9 cellular contexts compared by ENCODE assay signal in genomic region chr1:172342584-172343245, GRCh38.
DNase-seq lines count a peak whose midpoint lies in the region; ATAC-seq lines count a peak whose summit lies in the region.
"Had no signal": no experiment of that assay in that cellular context is flagged by ENCODE, and none has a peak within 500 bp of the region (broad histone marks: within the 10 kb centered on the region; RNA-seq: fewer than 3 reads in every experiment).

No MANE protein-coding gene starts in this region.

- H3K27ac ChIP-seq in rectal smooth muscle tissue (ENCODE audit: low read depth, low read length), result peak overlapping the region; percentile 29

- ATAC-seq in GM18868 (IDR thresholded peaks at IDR 0.05; ENCODE audit: unreplicated experiment), result peak; percentile 42
- peak; percentile 41 for ATAC-seq in HG03103 (IDR thresholded peaks at IDR 0.05; ENCODE audit: low read depth, unreplicated experiment)
- no peak for ATAC-seq in HG02970 (IDR thresholded peaks at IDR 0.05; ENCODE audit: low FRiP score, unreplicated experiment)
- ATAC-seq: GM23338 had no signal

- peaks cover 55% of the 10 kb centered on the region for H3K4me1 Mint-ChIP-seq in activated T-helper 2 cell treated with anti-CD3 and anti-CD28 coated beads, Interferon-gamma antibody, Interleukin-2, Interleukin-4, amounts not matched to agents 10 μg/mL and 5 μg/mL and 100 μg/mL, durations not matched to agents 14 hours and 24 hours and 36 hours (ENCODE audit: low read depth)

- H3K27ac Mint-ChIP-seq in activated T-helper 2 cell treated with anti-CD3 and anti-CD28 coated beads, Interferon-gamma antibody, Interleukin-2, Interleukin-4, amounts not matched to agents 10 μg/mL and 5 μg/mL and 100 μg/mL, durations not matched to agents 14 hours and 24 hours and 36 hours, result peak overlapping the region; percentile 54

- H3K27me3 ChIP-seq in rectal smooth muscle tissue (ENCODE audit: control insufficient read depth, insufficient read depth, low read length), result no peaks in the 10 kb centered on the region

- H3K9me3 Mint-ChIP-seq in activated T-helper 2 cell treated with anti-CD3 and anti-CD28 coated beads, Interferon-gamma antibody, Interleukin-2, Interleukin-4, amounts not matched to agents 10 μg/mL and 5 μg/mL and 100 μg/mL, durations not matched to agents 14 hours and 24 hours and 36 hours, result peaks cover 20% of the 10 kb centered on the region

- H3K27me3 Mint-ChIP-seq in activated T-helper 2 cell treated with anti-CD3 and anti-CD28 coated beads, Interferon-gamma antibody, Interleukin-2, Interleukin-4, amounts not matched to agents 10 μg/mL and 5 μg/mL and 100 μg/mL, durations not matched to agents 14 hours and 24 hours and 36 hours (ENCODE audit: low read depth), result no peaks in the 10 kb centered on the region

- H3K36me3 Mint-ChIP-seq in activated T-helper 2 cell treated with anti-CD3 and anti-CD28 coated beads, Interferon-gamma antibody, Interleukin-2, Interleukin-4, amounts not matched to agents 10 μg/mL and 5 μg/mL and 100 μg/mL, durations not matched to agents 14 hours and 24 hours and 36 hours (ENCODE audit: low read depth), result peaks cover 16% of the 10 kb centered on the region

- no peaks in the 10 kb centered on the region for H3K36me3 ChIP-seq in rectal smooth muscle tissue (ENCODE audit: control insufficient read depth, insufficient read depth, low read length)

- DNase-seq in activated T-helper 2 cell treated with anti-CD3 and anti-CD28 coated beads, Interferon-gamma antibody, Interleukin-2, Interleukin-4, amounts not matched to agents 10 μg/mL and 5 μg/mL and 100 μg/mL, durations not matched to agents 14 hours and 24 hours and 36 hours (ENCODE audit: low spot score), result no peak
- DNase-seq in GDM1 (lab: John Stamatoyannopoulos, UW) (no peak), NCI-H1436 treated with DMSO at 0.1 percent for 48 hours (lab: John Stamatoyannopoulos, UW) (no peak), AG08395 (ENCODE audit: low spot score) (no peak)

- H3K4me3 ChIP-seq in rectal smooth muscle tissue (ENCODE audit: low read length), result no peak overlapping the region
- H3K4me3 ChIP-seq: GM23338 had no signal

- H3K4me1 ChIP-seq in rectal smooth muscle tissue (ENCODE audit: control insufficient read depth, insufficient read depth, low read length), result peaks cover 9% of the 10 kb centered on the region

- intact Hi-C loops in activated T-helper 2 cell treated with anti-CD3 and anti-CD28 coated beads, Interferon-gamma antibody, Interleukin-2, Interleukin-4, amounts not matched to agents 10 μg/mL and 5 μg/mL and 100 μg/mL, durations not matched to agents 14 hours and 24 hours and 36 hours (cut with micrococcal nuclease), result loop anchor here (1.0 kb wide), 1 partner anchor 68 kb away; no protein-coding TSS in a partner anchor

- no peak overlapping the region for H3K9ac ChIP-seq in rectal smooth muscle tissue (ENCODE audit: low read length)

- no peak overlapping the region for H3K4me3 Mint-ChIP-seq in activated T-helper 2 cell treated with anti-CD3 and anti-CD28 coated beads, Interferon-gamma antibody, Interleukin-2, Interleukin-4, amounts not matched to agents 10 μg/mL and 5 μg/mL and 100 μg/mL, durations not matched to agents 14 hours and 24 hours and 36 hours (ENCODE audit: low read depth)
- H3K4me3 Mint-ChIP-seq: GM23338 had no signal
